Comparison of ENCODE assay signal across 1 cellular context in genomic region chr9:100445161-100445902, GRCh38.
TF ChIP-seq lines count a peak whose summit lies in the region.

No MANE protein-coding gene starts in this region.

TF ChIP-seq in SK-N-SH, 30 proteins besides CTCF, POLR2A, EP300 and RAD21:
- TF ChIP-seq REST (IDR thresholded peaks at IDR 0.05; ENCODE audit: low read depth, low read length) = no peak
- TF ChIP-seq TAF1 (IDR thresholded peaks at IDR 0.05; ENCODE audit: borderline replicate concordance, low read depth, low read length) = no peak
- no peak for TF ChIP-seq FOXJ3 (CRISPR knock-in tag; IDR thresholded peaks at IDR 0.05)
- no peak for TF ChIP-seq YY1 (IDR thresholded peaks at IDR 0.05; ENCODE audit: low read depth)
- no peak for TF ChIP-seq NFIC (IDR thresholded peaks at IDR 0.05; ENCODE audit: borderline replicate concordance)
